Comparison of ENCODE assay signal across 2 cellular contexts in genomic region chr7:134804351-134804750, GRCh38.
TF ChIP-seq lines count a peak whose summit lies in the region.

No MANE protein-coding gene starts in this region.

TF ChIP-seq in IMR-90, 13 proteins besides CTCF, POLR2A, EP300 and RAD21:
- TF ChIP-seq FOS (IDR thresholded peaks at IDR 0.05; ENCODE audit: low read depth, low read length) (no peak), BHLHE40 (IDR thresholded peaks at IDR 0.05; ENCODE audit: low read depth, low read length) (no peak), MAZ (IDR thresholded peaks at IDR 0.05; ENCODE audit: borderline replicate concordance, low read depth, low read length) (no peak), MXI1 (IDR thresholded peaks at IDR 0.05; ENCODE audit: borderline replicate concordance, low read depth, low read length) (no peak), ELK1 (IDR thresholded peaks at IDR 0.05; ENCODE audit: borderline replicate concordance, low read depth, low read length) (no peak), NFE2L2 (IDR thresholded peaks at IDR 0.05; ENCODE audit: low read depth, low read length) (no peak), SMC3 (IDR thresholded peaks at IDR 0.05; ENCODE audit: low read depth, low read length) (no peak), CHD1 (IDR thresholded peaks at IDR 0.05; ENCODE audit: low read depth, low read length) (no peak), RCOR1 (IDR thresholded peaks at IDR 0.05; ENCODE audit: insufficient replicate concordance, low read length) (no peak), RFX5 (IDR thresholded peaks at IDR 0.05; ENCODE audit: low read depth, low read length) (no peak), USF2 (IDR thresholded peaks at IDR 0.05; ENCODE audit: low read depth, low read length) (no peak), CEBPB (IDR thresholded peaks at IDR 0.05; ENCODE audit: low read depth, low read length) (no peak)

TF ChIP-seq in endothelial cell of umbilical vein, 7 proteins besides CTCF, POLR2A, EP300 and RAD21:
- peak; percentile 67 for TF ChIP-seq JUN (IDR thresholded peaks at IDR 0.05; ENCODE audit: borderline replicate concordance, insufficient read depth, insufficient read length, low read depth)
- TF ChIP-seq MAX (IDR thresholded peaks at IDR 0.05; ENCODE audit: insufficient read depth, insufficient read length), result no peak
- TF ChIP-seq MYC (IDR thresholded peaks at IDR 0.05; ENCODE audit: low read depth, low read length), result no peak
- peak; percentile 73 for TF ChIP-seq GATA2 (IDR thresholded peaks at IDR 0.05; ENCODE audit: insufficient read depth, insufficient read length, low read depth, low read length)
- TF ChIP-seq POLR2AphosphoS5 (IDR thresholded peaks at IDR 0.05; ENCODE audit: insufficient read depth, low read depth, low read length), result peak; percentile 67
- TF ChIP-seq FOS (IDR thresholded peaks at IDR 0.05; ENCODE audit: borderline replicate concordance, insufficient read depth, low read length), result peak; percentile 39
- TF ChIP-seq EZH2 (IDR thresholded peaks at IDR 0.05; ENCODE audit: borderline replicate concordance, low read depth, low read length, severe bottlenecking), result no peak
